In genomic region chr16:10180042-10180770, GRCh38 we compare ENCODE assay signal across 1 cellular context.
TF ChIP-seq lines count a peak whose summit lies in the region.

No MANE protein-coding gene starts in this region.

TF ChIP-seq in SK-N-SH, 30 proteins besides CTCF, POLR2A, EP300 and RAD21 (continued from another document):
- TF ChIP-seq, protein P1, sequence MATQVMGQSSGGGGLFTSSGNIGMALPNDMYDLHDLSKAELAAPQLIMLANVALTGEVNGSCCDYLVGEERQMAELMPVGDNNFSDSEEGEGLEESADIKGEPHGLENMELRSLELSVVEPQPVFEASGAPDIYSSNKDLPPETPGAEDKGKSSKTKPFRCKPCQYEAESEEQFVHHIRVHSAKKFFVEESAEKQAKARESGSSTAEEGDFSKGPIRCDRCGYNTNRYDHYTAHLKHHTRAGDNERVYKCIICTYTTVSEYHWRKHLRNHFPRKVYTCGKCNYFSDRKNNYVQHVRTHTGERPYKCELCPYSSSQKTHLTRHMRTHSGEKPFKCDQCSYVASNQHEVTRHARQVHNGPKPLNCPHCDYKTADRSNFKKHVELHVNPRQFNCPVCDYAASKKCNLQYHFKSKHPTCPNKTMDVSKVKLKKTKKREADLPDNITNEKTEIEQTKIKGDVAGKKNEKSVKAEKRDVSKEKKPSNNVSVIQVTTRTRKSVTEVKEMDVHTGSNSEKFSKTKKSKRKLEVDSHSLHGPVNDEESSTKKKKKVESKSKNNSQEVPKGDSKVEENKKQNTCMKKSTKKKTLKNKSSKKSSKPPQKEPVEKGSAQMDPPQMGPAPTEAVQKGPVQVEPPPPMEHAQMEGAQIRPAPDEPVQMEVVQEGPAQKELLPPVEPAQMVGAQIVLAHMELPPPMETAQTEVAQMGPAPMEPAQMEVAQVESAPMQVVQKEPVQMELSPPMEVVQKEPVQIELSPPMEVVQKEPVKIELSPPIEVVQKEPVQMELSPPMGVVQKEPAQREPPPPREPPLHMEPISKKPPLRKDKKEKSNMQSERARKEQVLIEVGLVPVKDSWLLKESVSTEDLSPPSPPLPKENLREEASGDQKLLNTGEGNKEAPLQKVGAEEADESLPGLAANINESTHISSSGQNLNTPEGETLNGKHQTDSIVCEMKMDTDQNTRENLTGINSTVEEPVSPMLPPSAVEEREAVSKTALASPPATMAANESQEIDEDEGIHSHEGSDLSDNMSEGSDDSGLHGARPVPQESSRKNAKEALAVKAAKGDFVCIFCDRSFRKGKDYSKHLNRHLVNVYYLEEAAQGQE (IDR thresholded peaks at IDR 0.05; ENCODE audit: low read depth, low read length): no peak
- TF ChIP-seq TCF12 (IDR thresholded peaks at IDR 0.05): no peak
- no peak for TF ChIP-seq GATA2 (CRISPR knock-in tag; IDR thresholded peaks at IDR 0.05)
- no peak for TF ChIP-seq MXI1 (IDR thresholded peaks at IDR 0.05; ENCODE audit: low read depth, low read length)
- TF ChIP-seq GABPA (IDR thresholded peaks at IDR 0.05; ENCODE audit: low read depth): no peak
- no peak for TF ChIP-seq TEAD4 (IDR thresholded peaks at IDR 0.05; ENCODE audit: borderline replicate concordance, insufficient read depth)
- no peak for TF ChIP-seq RCOR1 (IDR thresholded peaks at IDR 0.05; ENCODE audit: low read length)
- TF ChIP-seq FOXM1 (IDR thresholded peaks at IDR 0.05; ENCODE audit: low read depth): no peak
- no peak for TF ChIP-seq RXRA (IDR thresholded peaks at IDR 0.05; ENCODE audit: borderline replicate concordance, low read depth)
- no peak for TF ChIP-seq NFIC (IDR thresholded peaks at IDR 0.05; ENCODE audit: borderline replicate concordance)
- no peak for TF ChIP-seq NRF1 (IDR thresholded peaks at IDR 0.05; ENCODE audit: low read depth, low read length)
- TF ChIP-seq PBX3 (IDR thresholded peaks at IDR 0.05): no peak
TF ChIP-seq in SK-N-SH: peak in this region for 0.
